Comparison of ENCODE assay signal across 13 cellular contexts in the genomic region with DNA sequence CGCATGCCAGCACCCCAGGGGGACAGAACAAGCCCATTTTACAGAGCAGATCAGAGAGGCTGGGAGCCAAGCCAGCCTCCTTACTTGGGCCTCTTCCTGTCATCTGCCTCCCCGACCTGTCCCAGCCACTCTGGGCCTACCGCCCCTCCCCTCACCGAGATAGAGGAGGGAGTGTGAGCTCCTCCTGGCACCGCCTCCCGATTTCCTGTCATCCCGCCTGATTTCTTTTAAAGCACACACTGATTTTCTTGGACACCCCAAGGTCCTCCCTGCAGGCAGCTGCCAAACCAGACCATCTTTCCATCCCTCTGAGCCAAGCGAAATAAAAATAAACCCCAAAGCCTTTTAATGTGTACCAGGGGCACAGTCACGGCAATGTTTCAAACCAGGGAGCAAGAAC.
DNase-seq lines count a peak whose midpoint lies in the region; ATAC-seq and TF ChIP-seq lines count a peak whose summit lies in the region.
"Had no signal": no experiment of that assay in that cellular context is flagged by ENCODE, and none has a peak within 500 bp of the region (broad histone marks: within the 10 kb centered on the region; RNA-seq: fewer than 3 reads in every experiment).

No MANE protein-coding gene starts in this region.

- H3K9me3 Mint-ChIP-seq in WTC11: no peaks in the 10 kb centered on the region
- H3K9me3 Mint-ChIP-seq in nephron: no peaks in the 10 kb centered on the region
- H3K9me3 Mint-ChIP-seq: stimulated activated naive CD8-positive, alpha-beta T cell treated with anti-CD3 and anti-CD28 coated beads, Interleukin-15, amount 100 ng/mL, for 72 hours had no signal

- peak overlapping the region; percentile 90 for H3K27ac Mint-ChIP-seq in WTC11
- H3K27ac Mint-ChIP-seq in nephron: peak overlapping the region; percentile 74 to 94 (median 89)
- H3K27ac Mint-ChIP-seq: stimulated activated naive CD8-positive, alpha-beta T cell treated with anti-CD3 and anti-CD28 coated beads, Interleukin-15, amount 100 ng/mL, for 72 hours had no signal

- H3K9me2 ChIP-seq in OCI-LY7 (ENCODE audit: insufficient read depth, low read length): no peaks in the 10 kb centered on the region

- no peak for DNase-seq in WTC11 (ENCODE audit: low spot score)
- DNase-seq in tibial artery: peak; percentile 74 to 90
- DNase-seq in COLO668 (lab: John Stamatoyannopoulos, UW; ENCODE audit: unreplicated experiment): no peak
- no peak for DNase-seq in OCI-LY7 (ENCODE audit: low spot score)
- no peak for DNase-seq in A172 (ENCODE audit: low spot score)
- DNase-seq: activated CD8-positive, alpha-beta memory T cell treated with anti-CD3 and anti-CD28 coated beads, Interleukin-2, amount 50 U/mL, for 48 hours; amniotic stem cell; NCI-H2029; NK-92 treated with Interleukin-12 subunit alpha and Interleukin-12 subunit beta, amount 100 ng/mL, for 24 hours; stimulated activated CD4-positive, alpha-beta T cell treated with anti-CD3 and anti-CD28 coated beads, Interleukin-4, amount 100 ng/mL, for 4 hours; stimulated activated naive CD8-positive, alpha-beta T cell treated with anti-CD3 and anti-CD28 coated beads, Interleukin-15, amount 100 ng/mL, for 72 hours had no signal

- H3K4me1 Mint-ChIP-seq in WTC11: peaks cover 37% of the 10 kb centered on the region
- peaks cover 69% of the 10 kb centered on the region for H3K4me1 Mint-ChIP-seq in nephron

- intact Hi-C loops in tibial artery (cut with DNase I; ENCODE audit: low total_unique reads) (no loop called here), OCI-LY7 (cut with micrococcal nuclease; ENCODE audit: unreplicated experiment) (no loop called here)

- H3K36me3 Mint-ChIP-seq in WTC11 (peaks cover 15% of the 10 kb centered on the region), nephron (ENCODE audit: low read depth) (peaks cover 33% of the 10 kb centered on the region)

- BruUV-seq in OCI-LY7 (replicated peaks; lab: Mats Ljungman, UMichigan): no TSS peak

- H3K27ac ChIP-seq in tibial artery: peak overlapping the region; percentile 52 to 57
- H3K27ac ChIP-seq in OCI-LY7 (ENCODE audit: low read depth, low read length, poor library complexity, severe bottlenecking): no peak overlapping the region

- H3K4me3 Mint-ChIP-seq in WTC11 (no peak overlapping the region), nephron (peak overlapping the region in 2 of 3 experiments; percentile 55 to 59)
- H3K4me3 Mint-ChIP-seq: stimulated activated naive CD8-positive, alpha-beta T cell treated with anti-CD3 and anti-CD28 coated beads, Interleukin-15, amount 100 ng/mL, for 72 hours had no signal

- H3K4me1 ChIP-seq in endocrine pancreas (ENCODE audit: control insufficient read depth, insufficient read depth, low read length) (no peaks in the 10 kb centered on the region), tibial artery (peaks cover 4 to 57% (median 38%) of the 10 kb centered on the region in 4 donors), OCI-LY7 (ENCODE audit: insufficient read depth, low read length, poor library complexity, severe bottlenecking) (no peaks in the 10 kb centered on the region)

- no peaks in the 10 kb centered on the region for H3K27me3 Mint-ChIP-seq in WTC11 (ENCODE audit: low read depth)
- peaks cover 6% of the 10 kb centered on the region for H3K27me3 Mint-ChIP-seq in nephron (ENCODE audit: low read depth)
- H3K27me3 Mint-ChIP-seq: stimulated activated naive CD8-positive, alpha-beta T cell treated with anti-CD3 and anti-CD28 coated beads, Interleukin-15, amount 100 ng/mL, for 72 hours had no signal

- no peaks in the 10 kb centered on the region for H4K20me1 ChIP-seq in OCI-LY7 (ENCODE audit: insufficient read depth, low read length)

- H3K36me3 ChIP-seq in endocrine pancreas (ENCODE audit: control insufficient read depth, insufficient read depth, low read length) (no peaks in the 10 kb centered on the region), tibial artery (peaks cover 6 to 64% (median 38%) of the 10 kb centered on the region in 3 donors), OCI-LY7 (ENCODE audit: insufficient read depth, low read length) (peaks cover 30% of the 10 kb centered on the region; the same call in 1 of the 2 replicates)

- H3K9ac ChIP-seq in endocrine pancreas (ENCODE audit: control insufficient read depth, insufficient read depth, low read length): peak overlapping the region; percentile 31

- no peak overlapping the region for H3K4me3 ChIP-seq in endocrine pancreas (ENCODE audit: control insufficient read depth, insufficient read depth, low read length)
- H3K4me3 ChIP-seq in tibial artery: no peak overlapping the region
- H3K4me3 ChIP-seq in OCI-LY7 (ENCODE audit: low read depth, low read length, poor library complexity, severe bottlenecking): no peak overlapping the region

- CTCF ChIA-PET in WTC11 (lab: Charles Lee) (interaction anchor here (0.8 kb wide), 1 partner anchor 24 kb away, joined by 3 read pairs; no protein-coding TSS in a partner anchor), OCI-LY7 (lab: Charles Lee; ENCODE audit: unreplicated experiment) (no interaction called here)

- POLR2A ChIA-PET in WTC11 (lab: Charles Lee): no interaction called here
- POLR2A ChIA-PET in OCI-LY7 (lab: Charles Lee): no interaction called here

- no peak overlapping the region for H3K4me2 ChIP-seq in OCI-LY7 (ENCODE audit: low read length)

- H3K9me3 ChIP-seq in endocrine pancreas (ENCODE audit: control insufficient read depth, low read length) (no peaks in the 10 kb centered on the region), tibial artery (no peaks in the 10 kb centered on the region), OCI-LY7 (ENCODE audit: low read length) (no peaks in the 10 kb centered on the region)

- no peak for ATAC-seq in WTC11

- H3K27me3 ChIP-seq in endocrine pancreas (ENCODE audit: control insufficient read depth, insufficient read depth, low read length) (no peaks in the 10 kb centered on the region), tibial artery (no peaks in the 10 kb centered on the region)

- no peak overlapping the region for H2AFZ ChIP-seq in OCI-LY7 (ENCODE audit: low read length)

- TF ChIP-seq CTCF in WTC11 (IDR thresholded peaks at IDR 0.05): no peak
- no peak for TF ChIP-seq CTCF in nephron (IDR thresholded peaks at IDR 0.05; ENCODE audit: unreplicated experiment in 3 of 3)
- no peak for TF ChIP-seq CTCF in tibial artery (IDR thresholded peaks at IDR 0.05)
- TF ChIP-seq CTCF in OCI-LY7 (conservative IDR thresholded peaks at IDR 0.05; ENCODE audit: low read length): no peak

- no peaks in the 10 kb centered on the region for H3K79me2 ChIP-seq in OCI-LY7 (ENCODE audit: insufficient read depth, low read depth, low read length)

TF ChIP-seq in WTC11, 78 proteins besides CTCF, POLR2A, EP300 and RAD21:
- TF ChIP-seq, protein P1, sequence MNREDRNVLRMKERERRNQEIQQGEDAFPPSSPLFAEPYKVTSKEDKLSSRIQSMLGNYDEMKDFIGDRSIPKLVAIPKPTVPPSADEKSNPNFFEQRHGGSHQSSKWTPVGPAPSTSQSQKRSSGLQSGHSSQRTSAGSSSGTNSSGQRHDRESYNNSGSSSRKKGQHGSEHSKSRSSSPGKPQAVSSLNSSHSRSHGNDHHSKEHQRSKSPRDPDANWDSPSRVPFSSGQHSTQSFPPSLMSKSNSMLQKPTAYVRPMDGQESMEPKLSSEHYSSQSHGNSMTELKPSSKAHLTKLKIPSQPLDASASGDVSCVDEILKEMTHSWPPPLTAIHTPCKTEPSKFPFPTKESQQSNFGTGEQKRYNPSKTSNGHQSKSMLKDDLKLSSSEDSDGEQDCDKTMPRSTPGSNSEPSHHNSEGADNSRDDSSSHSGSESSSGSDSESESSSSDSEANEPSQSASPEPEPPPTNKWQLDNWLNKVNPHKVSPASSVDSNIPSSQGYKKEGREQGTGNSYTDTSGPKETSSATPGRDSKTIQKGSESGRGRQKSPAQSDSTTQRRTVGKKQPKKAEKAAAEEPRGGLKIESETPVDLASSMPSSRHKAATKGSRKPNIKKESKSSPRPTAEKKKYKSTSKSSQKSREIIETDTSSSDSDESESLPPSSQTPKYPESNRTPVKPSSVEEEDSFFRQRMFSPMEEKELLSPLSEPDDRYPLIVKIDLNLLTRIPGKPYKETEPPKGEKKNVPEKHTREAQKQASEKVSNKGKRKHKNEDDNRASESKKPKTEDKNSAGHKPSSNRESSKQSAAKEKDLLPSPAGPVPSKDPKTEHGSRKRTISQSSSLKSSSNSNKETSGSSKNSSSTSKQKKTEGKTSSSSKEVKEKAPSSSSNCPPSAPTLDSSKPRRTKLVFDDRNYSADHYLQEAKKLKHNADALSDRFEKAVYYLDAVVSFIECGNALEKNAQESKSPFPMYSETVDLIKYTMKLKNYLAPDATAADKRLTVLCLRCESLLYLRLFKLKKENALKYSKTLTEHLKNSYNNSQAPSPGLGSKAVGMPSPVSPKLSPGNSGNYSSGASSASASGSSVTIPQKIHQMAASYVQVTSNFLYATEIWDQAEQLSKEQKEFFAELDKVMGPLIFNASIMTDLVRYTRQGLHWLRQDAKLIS (CRISPR knock-in tag; IDR thresholded peaks at IDR 0.05; ENCODE audit: borderline replicate concordance): no peak

Comparison
In these comparisons a context has a peak if more than half of its experiments do, and no peak if none do; other contexts are left out.
1. DNase-seq: peak in tibial artery (2 of 2); none in WTC11 (single experiment), COLO668 (single experiment), OCI-LY7 (single experiment) and A172 (single experiment).